In genomic region chr7:129169171-129169643, GRCh38 we compare ENCODE assay signal across 1 cellular context.
TF ChIP-seq lines count a peak whose summit lies in the region.

No MANE protein-coding gene starts in this region.

TF ChIP-seq in K562, 482 proteins besides CTCF, POLR2A, EP300 and RAD21 (continued from another document):
- TF ChIP-seq THRA (IDR thresholded peaks at IDR 0.05), result no peak
- no peak for TF ChIP-seq ZNF318 (IDR thresholded peaks at IDR 0.05; ENCODE audit: borderline replicate concordance in 1 of 2, low read depth in 1 of 2)
- TF ChIP-seq ZNF830 (CRISPR knock-in tag; IDR thresholded peaks at IDR 0.05), result no peak
- TF ChIP-seq TFE3 (CRISPR knock-in tag; IDR thresholded peaks at IDR 0.05), result no peak
- TF ChIP-seq FOXJ2 (tag; IDR thresholded peaks at IDR 0.05), result no peak
- TF ChIP-seq ZNF639 (CRISPR knock-in tag; conservative IDR thresholded peaks at IDR 0.05 in 1 of 2, IDR thresholded peaks at IDR 0.05 in 1 of 2), result no peak
- TF ChIP-seq ZNF121 (CRISPR knock-in tag; conservative IDR thresholded peaks at IDR 0.05), result no peak
- no peak for TF ChIP-seq POLR2AphosphoS5 (IDR thresholded peaks at IDR 0.05; ENCODE audit: control insufficient read depth, insufficient read depth, low read depth, low read length)
- no peak for TF ChIP-seq ZBTB43 (CRISPR knock-in tag; IDR thresholded peaks at IDR 0.05)
- TF ChIP-seq HOXB6 (CRISPR knock-in tag; IDR thresholded peaks at IDR 0.05; ENCODE audit: borderline replicate concordance), result no peak
- TF ChIP-seq DNMT1 (IDR thresholded peaks at IDR 0.05), result no peak
- no peak for TF ChIP-seq RBM14 (IDR thresholded peaks at IDR 0.05; ENCODE audit: borderline replicate concordance, insufficient read depth, low read depth, low read length)
- no peak for TF ChIP-seq KAT7 (CRISPR knock-in tag; IDR thresholded peaks at IDR 0.05; ENCODE audit: borderline replicate concordance)
- TF ChIP-seq ZNF57 (CRISPR knock-in tag; IDR thresholded peaks at IDR 0.05), result no peak
- no peak for TF ChIP-seq NFRKB (IDR thresholded peaks at IDR 0.05; ENCODE audit: low read depth)
- TF ChIP-seq FOXA1 (IDR thresholded peaks at IDR 0.05; ENCODE audit: borderline replicate concordance), result no peak
